In genomic region chr4:149203256-149204001, GRCh38 we compare ENCODE assay signal across 21 cellular contexts.
DNase-seq lines count a peak whose midpoint lies in the region; ATAC-seq and TF ChIP-seq lines count a peak whose summit lies in the region.
"Had no signal": no experiment of that assay in that cellular context is flagged by ENCODE, and none has a peak within 500 bp of the region (broad histone marks: within the 10 kb centered on the region; RNA-seq: fewer than 3 reads in every experiment).

No MANE protein-coding gene starts in this region.

- no peak overlapping the region for H2BK120ac ChIP-seq in mesenchymal stem cell (ENCODE audit: low read depth, low read length)

- H3K18ac ChIP-seq in mesenchymal stem cell (ENCODE audit: low read depth in 1 of 2, low read length in 2 of 2) = no peak overlapping the region

- DNase-seq in AG09319 (ENCODE audit: extremely low read depth, low read depth) (peak; percentile 8), LHCN-M2 (ENCODE audit: low read depth) (peak; percentile 36), dedifferentiated amniotic fluid mesenchymal stem cell (ENCODE audit: extremely low spot score) (peak; percentile 31), left lobe of liver (ENCODE audit: low spot score) (peak; percentile 58), mesenchymal stem cell (no peak), CD1c-positive myeloid dendritic cell (ENCODE audit: extremely low spot score) (no peak)
- no peak for DNase-seq in activated T-cell treated with anti-CD3 and anti-CD28 coated beads, Interleukin-2, amount 50 U/mL, for 24 hours
- DNase-seq: ACHN; activated B cell treated with CpG ODN at 0.5 μM for 24 hours; amygdala; cortex of kidney; HCEC 1CT; NCI-H1930; NCI-H510A treated with DMSO at 0.1 percent for 48 hours; SHP77; stimulated activated naive CD8-positive, alpha-beta T cell treated with anti-CD3 and anti-CD28 coated beads, Interleukin-15, amount 100 ng/mL, for 72 hours had no signal

- H2AK5ac ChIP-seq in mesenchymal stem cell (ENCODE audit: low read length, severe bottlenecking) = no peak overlapping the region

- no peak overlapping the region for H2AFZ ChIP-seq in mesenchymal stem cell (ENCODE audit: low read depth, low read length)

- peak; percentile 92 for ATAC-seq in left lobe of liver
- no peak for ATAC-seq in HG03135 (IDR thresholded peaks at IDR 0.05; ENCODE audit: unreplicated experiment)
- ATAC-seq: stimulated activated naive CD8-positive, alpha-beta T cell treated with anti-CD3 and anti-CD28 coated beads, Interleukin-15, amount 100 ng/mL, for 72 hours had no signal

- H4K91ac ChIP-seq in mesenchymal stem cell (ENCODE audit: low read length) = no peak overlapping the region

- H3K4me3 Mint-ChIP-seq in activated T-cell treated with anti-CD3 and anti-CD28 coated beads, Interleukin-2, amount 50 U/mL, for 24 hours = no peak overlapping the region
- H3K4me3 Mint-ChIP-seq: activated B cell treated with CpG ODN at 0.5 μM for 24 hours; memory B cell; nephron; stimulated activated naive CD8-positive, alpha-beta T cell treated with anti-CD3 and anti-CD28 coated beads, Interleukin-15, amount 100 ng/mL, for 72 hours had no signal

- H3K27me3 Mint-ChIP-seq in activated T-cell treated with anti-CD3 and anti-CD28 coated beads, Interleukin-2, amount 50 U/mL, for 24 hours = no peaks in the 10 kb centered on the region
- H3K27me3 Mint-ChIP-seq: activated B cell treated with CpG ODN at 0.5 μM for 24 hours; memory B cell; stimulated activated naive CD8-positive, alpha-beta T cell treated with anti-CD3 and anti-CD28 coated beads, Interleukin-15, amount 100 ng/mL, for 72 hours had no signal

- H2BK5ac ChIP-seq in mesenchymal stem cell (ENCODE audit: low read depth, low read length, poor library complexity, severe bottlenecking) = no peak overlapping the region

- H2BK15ac ChIP-seq in mesenchymal stem cell (ENCODE audit: low read depth, poor library complexity, severe bottlenecking) = no peak overlapping the region

- H3K9ac ChIP-seq in mesenchymal stem cell (ENCODE audit: low read length) = no peak overlapping the region

- WGBS in mesenchymal stem cell = 67% methylated on average over 1 of the region's 4 CpGs

- H3K27ac ChIP-seq in mesenchymal stem cell (ENCODE audit: low read length, poor library complexity, severe bottlenecking) = no peak overlapping the region
- H3K27ac ChIP-seq: vagina had no signal

- H3K36me3 Mint-ChIP-seq in activated T-cell treated with anti-CD3 and anti-CD28 coated beads, Interleukin-2, amount 50 U/mL, for 24 hours (ENCODE audit: low read depth) = no peaks in the 10 kb centered on the region
- H3K36me3 Mint-ChIP-seq: memory B cell had no signal

- no peak for TF ChIP-seq CTCF in AG09319 (IDR thresholded peaks at IDR 0.05; ENCODE audit: low read depth, low read length)

- no peak overlapping the region for H2BK12ac ChIP-seq in mesenchymal stem cell (ENCODE audit: low read length in 2 of 2)

- no peaks in the 10 kb centered on the region for H3K36me3 ChIP-seq in mesenchymal stem cell (ENCODE audit: control insufficient read depth in 1 of 2, insufficient read depth in 2 of 2, low read depth in 1 of 2, low read length in 2 of 2)
- H3K36me3 ChIP-seq: vagina had no signal

- no peak overlapping the region for H4K8ac ChIP-seq in mesenchymal stem cell (ENCODE audit: low read length)

- no peaks in the 10 kb centered on the region for H3K4me1 ChIP-seq in mesenchymal stem cell (ENCODE audit: control insufficient read depth, insufficient read depth, low read depth, low read length)
- H3K4me1 ChIP-seq: vagina had no signal

- H3K27ac Mint-ChIP-seq in activated T-cell treated with anti-CD3 and anti-CD28 coated beads, Interleukin-2, amount 50 U/mL, for 24 hours = no peak overlapping the region
- H3K27ac Mint-ChIP-seq: activated B cell treated with CpG ODN at 0.5 μM for 24 hours; activated T-helper 2 cell treated with anti-CD3 and anti-CD28 coated beads, Interferon-gamma antibody, Interleukin-2, Interleukin-4, amounts not matched to agents 10 μg/mL and 5 μg/mL and 100 μg/mL, durations not matched to agents 14 hours and 24 hours and 36 hours; memory B cell; stimulated activated naive CD8-positive, alpha-beta T cell treated with anti-CD3 and anti-CD28 coated beads, Interleukin-15, amount 100 ng/mL, for 72 hours had no signal

- no peaks in the 10 kb centered on the region for H3K27me3 ChIP-seq in mesenchymal stem cell (ENCODE audit: control insufficient read depth in 1 of 2, insufficient read depth in 1 of 2, low read length in 2 of 2)
- H3K27me3 ChIP-seq: vagina had no signal

- no peak overlapping the region for H3K14ac ChIP-seq in mesenchymal stem cell (ENCODE audit: low read length in 2 of 2)

- no peak overlapping the region for H3K4ac ChIP-seq in mesenchymal stem cell (ENCODE audit: low read depth in 1 of 2, low read length in 2 of 2)

- H3K79me1 ChIP-seq in mesenchymal stem cell (replicated peaks; ENCODE audit: low read length, poor library complexity, severe bottlenecking) = no peaks in the 10 kb centered on the region

- H3K4me2 ChIP-seq in mesenchymal stem cell (ENCODE audit: low read length, poor library complexity, severe bottlenecking) = no peak overlapping the region

- H3K4me3 ChIP-seq in mesenchymal stem cell (ENCODE audit: insufficient read depth in 1 of 2, low read depth in 1 of 2, low read length in 2 of 2) = no peak overlapping the region
- H3K4me3 ChIP-seq: vagina had no signal

- no peaks in the 10 kb centered on the region for H3K4me1 Mint-ChIP-seq in activated T-cell treated with anti-CD3 and anti-CD28 coated beads, Interleukin-2, amount 50 U/mL, for 24 hours (ENCODE audit: low read depth)
- H3K4me1 Mint-ChIP-seq: activated B cell treated with CpG ODN at 0.5 μM for 24 hours; memory B cell; stimulated activated naive CD8-positive, alpha-beta T cell treated with anti-CD3 and anti-CD28 coated beads, Interleukin-15, amount 100 ng/mL, for 72 hours had no signal

- H3K9me3 Mint-ChIP-seq in activated T-cell treated with anti-CD3 and anti-CD28 coated beads, Interleukin-2, amount 50 U/mL, for 24 hours = no peaks in the 10 kb centered on the region
- H3K9me3 Mint-ChIP-seq: activated B cell treated with CpG ODN at 0.5 μM for 24 hours; activated T-helper 2 cell treated with anti-CD3 and anti-CD28 coated beads, Interferon-gamma antibody, Interleukin-2, Interleukin-4, amounts not matched to agents 10 μg/mL and 5 μg/mL and 100 μg/mL, durations not matched to agents 14 hours and 24 hours and 36 hours; memory B cell; nephron; stimulated activated naive CD8-positive, alpha-beta T cell treated with anti-CD3 and anti-CD28 coated beads, Interleukin-15, amount 100 ng/mL, for 72 hours had no signal

- H3K23ac ChIP-seq in mesenchymal stem cell (ENCODE audit: low read length in 2 of 2) = no peak overlapping the region

- no peaks in the 10 kb centered on the region for H3K9me3 ChIP-seq in mesenchymal stem cell (ENCODE audit: control insufficient read depth, low read length)
- H3K9me3 ChIP-seq: vagina had no signal

Comparison
In these comparisons a context has a peak if more than half of its experiments do, and no peak if none do; other contexts are left out.
1. DNase-seq: peak in AG09319 (single experiment), LHCN-M2 (single experiment), dedifferentiated amniotic fluid mesenchymal stem cell (single experiment) and left lobe of liver (single experiment); none in activated T-cell treated with anti-CD3 and anti-CD28 coated beads, Interleukin-2, amount 50 U/mL, for 24 hours (single experiment), mesenchymal stem cell (single experiment) and CD1c-positive myeloid dendritic cell (single experiment).